ENCODE assay signal across 8 cellular contexts in the genomic region with DNA sequence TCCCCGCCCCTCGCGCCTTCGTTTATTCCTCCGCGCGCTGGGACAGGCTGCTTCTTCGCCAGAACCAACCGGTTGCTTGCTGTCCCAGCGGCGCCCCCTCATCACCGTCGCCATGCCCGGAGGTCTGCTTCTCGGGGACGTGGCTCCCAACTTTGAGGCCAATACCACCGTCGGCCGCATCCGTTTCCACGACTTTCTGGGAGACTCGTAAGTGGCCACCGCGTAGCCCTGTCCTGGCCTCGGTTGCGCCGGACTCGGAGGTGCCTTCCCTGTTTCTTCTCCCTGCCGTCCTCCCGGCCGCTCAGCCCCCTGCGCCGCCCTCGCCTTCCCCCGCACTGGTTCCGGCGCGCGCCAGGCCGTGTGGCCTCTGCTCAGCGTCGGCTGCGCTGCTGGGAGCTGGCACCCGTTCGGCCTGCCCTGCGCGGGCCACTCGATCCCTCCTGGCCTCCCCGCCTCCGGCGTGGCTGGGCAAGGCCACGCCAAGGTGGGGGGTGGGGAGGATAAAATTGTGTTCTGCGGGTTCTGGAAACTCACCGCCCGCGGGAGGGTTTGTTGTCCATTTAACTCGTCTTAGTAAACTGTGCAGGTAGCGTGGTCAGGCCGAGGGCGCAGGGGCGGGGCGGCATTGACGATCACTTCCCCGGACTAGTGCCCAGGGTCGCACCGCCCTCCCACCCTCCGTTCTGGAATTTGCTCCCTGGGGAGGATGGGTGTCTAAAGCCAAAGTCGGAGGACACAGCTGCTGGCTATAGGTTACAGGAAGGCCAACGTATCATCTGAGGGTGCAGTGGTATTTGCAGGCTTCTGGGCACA. TPM values are rescaled to one million over a fixed set of nuclear protein-coding genes. Genes with fewer than 3 reads are reported as not detected.
DNase-seq lines count a peak whose midpoint lies in the region; ATAC-seq and TF ChIP-seq lines count a peak whose summit lies in the region.

PRDX6 (plus strand) TSS at position 50 of the 813 bp plus-strand sequence; CDS start at position 113, 63 bp downstream.

- peak within 1 kb of the TSS; percentile 95 to 98 for H3K4ac ChIP-seq in mesenchymal stem cell (ENCODE audit: low read depth in 1 of 2, low read length in 2 of 2)

- H3K27me3 ChIP-seq in endocrine pancreas (ENCODE audit: control insufficient read depth, insufficient read depth, low read length) (no peaks in the 10 kb centered on the region), mesenchymal stem cell (ENCODE audit: control insufficient read depth in 1 of 2, insufficient read depth in 1 of 2, low read length in 2 of 2) (no peaks in the 10 kb centered on the region)

- H3K18ac ChIP-seq in mesenchymal stem cell (ENCODE audit: low read depth in 1 of 2, low read length in 2 of 2) = peak within 1 kb of the TSS; percentile 98 to 100

- H3K27ac Mint-ChIP-seq in stimulated activated naive CD8-positive, alpha-beta T cell treated with anti-CD3 and anti-CD28 coated beads, Interleukin-15, amount 100 ng/mL, for 72 hours = peak within 1 kb of the TSS; percentile 97

- peak; percentile 61 for DNase-seq in AG08396 (ENCODE audit: low spot score)
- DNase-seq in NCI-H2107 (lab: John Stamatoyannopoulos, UW) = peak; percentile 39
- DNase-seq in activated CD4-positive, alpha-beta T cell treated with anti-CD3 and anti-CD28 coated beads for 48 hours = peak; percentile 86
- peak; percentile 87 for DNase-seq in mesenchymal stem cell
- peak; percentile 82 to 83 for DNase-seq in stimulated activated naive CD8-positive, alpha-beta T cell treated with anti-CD3 and anti-CD28 coated beads, Interleukin-15, amount 100 ng/mL, for 72 hours

- H2BK5ac ChIP-seq in mesenchymal stem cell (ENCODE audit: low read depth, low read length, poor library complexity, severe bottlenecking) = peak within 1 kb of the TSS; percentile 75

- peak within 1 kb of the TSS; percentile 90 for H4K8ac ChIP-seq in mesenchymal stem cell (ENCODE audit: low read length)

- peak within 1 kb of the TSS; percentile 93 for H3K27ac ChIP-seq in mesenchymal stem cell (ENCODE audit: low read length, poor library complexity, severe bottlenecking)

- peak within 1 kb of the TSS; percentile 90 for H2BK15ac ChIP-seq in mesenchymal stem cell (ENCODE audit: low read depth, poor library complexity, severe bottlenecking)

- H3K4me2 ChIP-seq in mesenchymal stem cell (ENCODE audit: low read length, poor library complexity, severe bottlenecking) = peak within 1 kb of the TSS; percentile 86

- H3K9ac ChIP-seq in endocrine pancreas (ENCODE audit: control insufficient read depth, insufficient read depth, low read length) = peak within 1 kb of the TSS; percentile 82
- H3K9ac ChIP-seq in mesenchymal stem cell (ENCODE audit: low read length) = peak within 1 kb of the TSS; percentile 98

- H3K4me1 ChIP-seq in endocrine pancreas (ENCODE audit: control insufficient read depth, insufficient read depth, low read length) (peaks cover 11% of the 10 kb centered on the region), mesenchymal stem cell (ENCODE audit: control insufficient read depth, insufficient read depth, low read depth, low read length) (peaks cover 3% of the 10 kb centered on the region)

- ATAC-seq in HG03039 (IDR thresholded peaks at IDR 0.05; ENCODE audit: unreplicated experiment) = peak; percentile 53
- peak; percentile 48 for ATAC-seq in stimulated activated naive CD8-positive, alpha-beta T cell treated with anti-CD3 and anti-CD28 coated beads, Interleukin-15, amount 100 ng/mL, for 72 hours

- H3K4me3 Mint-ChIP-seq in stimulated activated naive CD8-positive, alpha-beta T cell treated with anti-CD3 and anti-CD28 coated beads, Interleukin-15, amount 100 ng/mL, for 72 hours = peak within 1 kb of the TSS; percentile 93 to 95

- H3K9me3 ChIP-seq in endocrine pancreas (ENCODE audit: control insufficient read depth, low read length) (no peaks in the 10 kb centered on the region), mesenchymal stem cell (ENCODE audit: control insufficient read depth, low read length) (no peaks in the 10 kb centered on the region)

- TF ChIP-seq POLR2A in GM18526 (IDR thresholded peaks at IDR 0.05; ENCODE audit: extremely low read depth, insufficient read length) = peak; percentile 76

- peak within 1 kb of the TSS; percentile 96 for H2AFZ ChIP-seq in mesenchymal stem cell (ENCODE audit: low read depth, low read length)

- peak within 1 kb of the TSS; percentile 95 for H4K91ac ChIP-seq in mesenchymal stem cell (ENCODE audit: low read length)

- peak within 1 kb of the TSS; percentile 90 to 99 for H3K14ac ChIP-seq in mesenchymal stem cell (ENCODE audit: low read length in 2 of 2)

- H2BK12ac ChIP-seq in mesenchymal stem cell (ENCODE audit: low read length in 2 of 2) = peak within 1 kb of the TSS; percentile 25 to 96

- peaks cover 10% of the 10 kb centered on the region for H3K79me1 ChIP-seq in mesenchymal stem cell (replicated peaks; ENCODE audit: low read length, poor library complexity, severe bottlenecking)

- WGBS in mesenchymal stem cell = under 1% methylated on average over 69 of the region's 69 CpGs

- H3K36me3 ChIP-seq in endocrine pancreas (ENCODE audit: control insufficient read depth, insufficient read depth, low read length) (no peaks in the 10 kb centered on the region), mesenchymal stem cell (ENCODE audit: control insufficient read depth in 1 of 2, insufficient read depth in 2 of 2, low read depth in 1 of 2, low read length in 2 of 2) (peaks cover 0 to 25% of the 10 kb centered on the region in 2 experiments)

- no peaks in the 10 kb centered on the region for H3K27me3 Mint-ChIP-seq in stimulated activated naive CD8-positive, alpha-beta T cell treated with anti-CD3 and anti-CD28 coated beads, Interleukin-15, amount 100 ng/mL, for 72 hours

- no peaks in the 10 kb centered on the region for H3K9me3 Mint-ChIP-seq in stimulated activated naive CD8-positive, alpha-beta T cell treated with anti-CD3 and anti-CD28 coated beads, Interleukin-15, amount 100 ng/mL, for 72 hours

- peak within 1 kb of the TSS; percentile 18 for H2AK5ac ChIP-seq in mesenchymal stem cell (ENCODE audit: low read length, severe bottlenecking)

- peak within 1 kb of the TSS; percentile 87 for H2BK120ac ChIP-seq in mesenchymal stem cell (ENCODE audit: low read depth, low read length)

- peak within 1 kb of the TSS; percentile 49 to 93 for H3K23ac ChIP-seq in mesenchymal stem cell (ENCODE audit: low read length in 2 of 2)

- peaks cover 67% of the 10 kb centered on the region for H3K4me1 Mint-ChIP-seq in stimulated activated naive CD8-positive, alpha-beta T cell treated with anti-CD3 and anti-CD28 coated beads, Interleukin-15, amount 100 ng/mL, for 72 hours

- H3K4me3 ChIP-seq in endocrine pancreas (ENCODE audit: control insufficient read depth, insufficient read depth, low read length) (peak within 1 kb of the TSS; percentile 86), mesenchymal stem cell (ENCODE audit: insufficient read depth in 1 of 2, low read depth in 1 of 2, low read length in 2 of 2) (peak within 1 kb of the TSS; percentile 88 to 99)

RNA-seq across cellular contexts. Expression of gene PRDX6, which starts in this region (rescaled TPM):
- polyA plus RNA-seq in mesenchymal stem cell (2013, experiment 1 of 2) = 474 TPM
- polyA plus RNA-seq in mesenchymal stem cell (2013, experiment 2 of 2) = 494 TPM

Comparison
In these comparisons a context has a peak if more than half of its experiments do, and no peak if none do; other contexts are left out.
1. Peak in every context shown above with its lines: DNase-seq, ATAC-seq, H3K4me3 ChIP-seq and H3K27ac ChIP-seq.